ENCODE assay signal across 1 cellular context in genomic region chr7:50367098-50367497, GRCh38.
TF ChIP-seq lines count a peak whose summit lies in the region.

No MANE protein-coding gene starts in this region.

TF ChIP-seq in GM23338, 12 proteins besides CTCF, POLR2A, EP300 and RAD21:
- TF ChIP-seq ZNF462 (CRISPR knock-in tag; IDR thresholded peaks at IDR 0.05) (no peak), JUNB (IDR thresholded peaks at IDR 0.05; ENCODE audit: unreplicated experiment) (no peak), ZNF114 (CRISPR knock-in tag; IDR thresholded peaks at IDR 0.05) (no peak), STAT1 (IDR thresholded peaks at IDR 0.05; ENCODE audit: unreplicated experiment) (no peak), REST (IDR thresholded peaks at IDR 0.05; ENCODE audit: unreplicated experiment) (no peak), ZNF331 (CRISPR knock-in tag; IDR thresholded peaks at IDR 0.05; ENCODE audit: low read depth) (no peak), NANOG (IDR thresholded peaks at IDR 0.05; ENCODE audit: borderline replicate concordance) (no peak), POLR2AphosphoS5 (IDR thresholded peaks at IDR 0.05; ENCODE audit: low read depth) (no peak), EZH2 (IDR thresholded peaks at IDR 0.05; ENCODE audit: low read depth, unreplicated experiment) (no peak), EZH2phosphoT487 (IDR thresholded peaks at IDR 0.05; ENCODE audit: unreplicated experiment) (no peak), CREB1 (CRISPR knock-in tag; IDR thresholded peaks at IDR 0.05; ENCODE audit: low read depth) (no peak)
- TF ChIP-seq, protein P1, sequence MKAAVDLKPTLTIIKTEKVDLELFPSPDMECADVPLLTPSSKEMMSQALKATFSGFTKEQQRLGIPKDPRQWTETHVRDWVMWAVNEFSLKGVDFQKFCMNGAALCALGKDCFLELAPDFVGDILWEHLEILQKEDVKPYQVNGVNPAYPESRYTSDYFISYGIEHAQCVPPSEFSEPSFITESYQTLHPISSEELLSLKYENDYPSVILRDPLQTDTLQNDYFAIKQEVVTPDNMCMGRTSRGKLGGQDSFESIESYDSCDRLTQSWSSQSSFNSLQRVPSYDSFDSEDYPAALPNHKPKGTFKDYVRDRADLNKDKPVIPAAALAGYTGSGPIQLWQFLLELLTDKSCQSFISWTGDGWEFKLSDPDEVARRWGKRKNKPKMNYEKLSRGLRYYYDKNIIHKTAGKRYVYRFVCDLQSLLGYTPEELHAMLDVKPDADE (IDR thresholded peaks at IDR 0.05): no peak
